Comparison of ENCODE assay signal across 1 cellular context in genomic region chr16:16782153-16782552, GRCh38.
A peak's percentile ranks its signal among the peaks of the same experiment; 100 is the strongest.
TF ChIP-seq lines count a peak whose summit lies in the region.

No MANE protein-coding gene starts in this region.

TF ChIP-seq in K562, 482 proteins besides CTCF, POLR2A, EP300 and RAD21 (continued from another document):
- TF ChIP-seq ATF3 (IDR thresholded peaks at IDR 0.05) (no peak), ATF3 (CRISPR knock-in tag; conservative IDR thresholded peaks at IDR 0.05) (no peak), KDM1A (IDR thresholded peaks at IDR 0.05) (peak in 1 of 2 experiments; percentile 13; a peak in 1 of 4 replicates), THAP7 (CRISPR knock-in tag; IDR thresholded peaks at IDR 0.05) (no peak), BHLHE40 (IDR thresholded peaks at IDR 0.05; ENCODE audit: low read length) (peak; percentile 44; the same call in 1 of the 2 replicates), ZNF717 (CRISPR knock-in tag; IDR thresholded peaks at IDR 0.05) (no peak), PCBP2 (IDR thresholded peaks at IDR 0.05; ENCODE audit: low read depth, low read length, poor library complexity, severe bottlenecking) (no peak), ZEB2 (IDR thresholded peaks at IDR 0.05) (no peak), RBM17 (IDR thresholded peaks at IDR 0.05; ENCODE audit: borderline replicate concordance, low read depth, low read length) (no peak), SNAPC5 (CRISPR knock-in tag; IDR thresholded peaks at IDR 0.05) (no peak), PTBP1 (IDR thresholded peaks at IDR 0.05; ENCODE audit: low read depth, low read length) (no peak), RBM15 (IDR thresholded peaks at IDR 0.05; ENCODE audit: insufficient read depth, low read length) (no peak), MIER1 (IDR thresholded peaks at IDR 0.05; ENCODE audit: low read depth) (no peak), ELF1 (tag; IDR thresholded peaks at IDR 0.05) (peak; percentile 40; the same call in 1 of the 2 replicates), ZNF449 (CRISPR knock-in tag; IDR thresholded peaks at IDR 0.05) (peak; percentile 22; the same call in 1 of the 2 replicates), USF2 (CRISPR knock-in tag; IDR thresholded peaks at IDR 0.05) (peak; percentile 63), RAD51 (IDR thresholded peaks at IDR 0.05; ENCODE audit: borderline replicate concordance, low read depth) (0 out of 2 replicates have a peak, but pooled peaks have one; percentile 19), ZNF511 (CRISPR knock-in tag; IDR thresholded peaks at IDR 0.05) (no peak), ZNF23 (CRISPR knock-in tag; IDR thresholded peaks at IDR 0.05) (no peak), TFE3 (CRISPR knock-in tag; IDR thresholded peaks at IDR 0.05) (no peak), CBFA2T3 (IDR thresholded peaks at IDR 0.05) (peak; percentile 18; the same call in 1 of the 2 replicates), MCM2 (IDR thresholded peaks at IDR 0.05; ENCODE audit: low read depth) (no peak), ESRRB (CRISPR knock-in tag; IDR thresholded peaks at IDR 0.05; ENCODE audit: borderline replicate concordance) (no peak), RCOR1 (IDR thresholded peaks at IDR 0.05; ENCODE audit: borderline replicate concordance in 1 of 2, low read depth in 2 of 2, low read length in 2 of 2) (0 out of 4 replicates have a peak, but pooled peaks of 1 of the 2 experiments have one; percentile 9), MAZ (CRISPR knock-in tag; conservative IDR thresholded peaks at IDR 0.05 in 1 of 2, IDR thresholded peaks at IDR 0.05 in 1 of 2) (no peak), ATF6 (CRISPR knock-in tag; IDR thresholded peaks at IDR 0.05) (no peak), ZNF41 (CRISPR knock-in tag; conservative IDR thresholded peaks at IDR 0.05) (no peak), C11orf30 (IDR thresholded peaks at IDR 0.05; ENCODE audit: low read depth) (no peak), TBL1XR1 (IDR thresholded peaks at IDR 0.05; ENCODE audit: low read length in 2 of 2) (no peak), SOX6 (IDR thresholded peaks at IDR 0.05) (peak; percentile 67; the same call in 1 of the 2 replicates), ZNF740 (CRISPR knock-in tag; IDR thresholded peaks at IDR 0.05) (no peak), ZNF740 (tag; IDR thresholded peaks at IDR 0.05) (no peak), CTBP1 (IDR thresholded peaks at IDR 0.05; ENCODE audit: borderline replicate concordance) (0 out of 2 replicates have a peak, but pooled peaks have one; percentile 19), SPI1 (IDR thresholded peaks at IDR 0.05; ENCODE audit: borderline replicate concordance, low read depth, low read length) (no peak), CXXC5 (CRISPR knock-in tag; IDR thresholded peaks at IDR 0.05) (no peak), L3MBTL2 (IDR thresholded peaks at IDR 0.05) (0 out of 2 replicates have a peak, but pooled peaks have one; percentile 19), ZFP36 (IDR thresholded peaks at IDR 0.05; ENCODE audit: low read depth, low read length, partially characterized antibody) (no peak), ADNP (tag; IDR thresholded peaks at IDR 0.05) (no peak), ETV5 (CRISPR knock-in tag; IDR thresholded peaks at IDR 0.05; ENCODE audit: low read depth) (no peak), ZNF316 (IDR thresholded peaks at IDR 0.05) (no peak), MAFF (IDR thresholded peaks at IDR 0.05; ENCODE audit: low read length) (no peak), SNIP1 (IDR thresholded peaks at IDR 0.05; ENCODE audit: low read depth) (no peak), RUNX1 (IDR thresholded peaks at IDR 0.05; ENCODE audit: low read depth) (no peak), SRSF9 (IDR thresholded peaks at IDR 0.05; ENCODE audit: borderline replicate concordance, low read depth, low read length) (no peak), USF1 (CRISPR knock-in tag; IDR thresholded peaks at IDR 0.05) (peak; percentile 64), ZNF134 (CRISPR knock-in tag; conservative IDR thresholded peaks at IDR 0.05) (no peak), IRF9 (tag; IDR thresholded peaks at IDR 0.05) (no peak), NBN (IDR thresholded peaks at IDR 0.05; ENCODE audit: low read depth) (no peak)
